ENCODE assay signal across 8 cellular contexts in the genomic region with DNA sequence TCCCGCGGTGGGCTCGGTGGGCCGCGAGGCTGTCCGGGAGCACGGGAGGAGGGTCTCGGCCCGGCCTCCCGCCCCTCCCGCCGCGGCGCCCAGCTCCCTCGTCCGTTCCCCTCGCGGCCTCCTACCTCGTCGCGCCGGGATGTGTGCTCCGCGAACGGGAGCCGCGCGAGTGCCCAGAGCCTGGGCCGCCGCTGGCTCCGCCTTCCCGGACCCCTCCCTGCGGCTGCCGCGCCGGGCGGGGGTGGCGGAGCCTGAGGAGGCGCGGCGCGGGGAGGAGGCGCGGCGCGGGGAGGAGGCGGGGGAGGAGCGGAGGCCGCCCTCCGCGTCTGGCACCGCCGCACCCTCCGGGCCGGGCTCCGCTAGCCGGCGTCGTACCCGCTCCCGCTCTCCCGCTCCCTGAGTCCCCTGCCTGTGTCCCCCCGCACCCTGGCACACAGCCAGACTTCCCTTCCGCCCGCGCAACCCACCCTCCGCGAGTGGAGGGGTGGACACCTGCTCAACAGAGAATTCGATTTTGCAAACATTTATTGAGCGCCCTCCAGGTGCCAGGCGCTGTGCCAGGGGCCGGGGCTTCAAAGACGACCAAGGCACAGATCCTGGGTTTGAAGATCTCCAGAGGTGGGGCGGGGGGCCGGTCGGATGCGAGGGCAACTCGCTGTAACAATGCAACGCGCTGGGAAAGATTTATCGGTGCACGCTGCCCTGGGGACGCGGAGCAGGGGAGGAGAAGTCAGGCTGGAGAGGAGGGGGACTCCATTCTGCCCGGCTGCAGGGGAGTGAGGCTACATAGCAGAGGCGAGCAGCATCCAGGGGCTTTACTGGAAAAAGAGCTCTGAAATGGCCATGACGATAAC. TPM values are rescaled to one million over a fixed set of nuclear protein-coding genes. Genes with fewer than 3 reads are reported as not detected.
DNase-seq lines count a peak whose midpoint lies in the region; ATAC-seq and TF ChIP-seq lines count a peak whose summit lies in the region.

TSS of gene MPP3 (minus strand) at position 171 of the 854 bp plus-strand sequence. CDS start 1,240 bp downstream, outside the sequence.

- DNase-seq in CD14-positive monocyte (ENCODE audit: low spot score), result no peak
- DNase-seq in SHP77 treated with DMSO at 0.1 percent for 48 hours (lab: John Stamatoyannopoulos, UW), result peak; percentile 49
- DNase-seq in adrenal gland, result peak in 6 of 7 donors; percentile 45 to 71 (median 60)
- peak; percentile 84 for DNase-seq in Right ventricle myocardium superior
- no peak for DNase-seq in omental fat pad (ENCODE audit: low spot score)
- DNase-seq in upper lobe of right lung, result peak; percentile 85

- peak within 1 kb of the TSS; percentile 79 to 90 for H3K4me3 Mint-ChIP-seq in CD14-positive monocyte

- TF ChIP-seq CTCF in CD14-positive monocyte (IDR thresholded peaks at IDR 0.05) (no peak), adrenal gland (IDR thresholded peaks at IDR 0.05) (no peak), omental fat pad (IDR thresholded peaks at IDR 0.05) (no peak), upper lobe of right lung (IDR thresholded peaks at IDR 0.05) (no peak)

- intact Hi-C loops in CD14-positive monocyte (cut with micrococcal nuclease), result no loop called here
- intact Hi-C loops in adrenal gland (cut with DNase I), result loop anchor here in 1 of 2 donors (10.0 kb wide), 1 partner anchor 48 kb away; the partner anchor contains the start of gene CFAP97D1
- intact Hi-C loops in Right ventricle myocardium superior (cut with DNase I), result no loop called here
- intact Hi-C loops in upper lobe of right lung (cut with DNase I), result no loop called here

- H3K27ac ChIP-seq in HUES6 (ENCODE audit: low read depth, low read length) (no peak within 1 kb of the TSS), adrenal gland (peak within 1 kb of the TSS in 1 of 5 donors; percentile 59), upper lobe of right lung (peak within 1 kb of the TSS; percentile 60)

- H3K9ac ChIP-seq in HUES6 (ENCODE audit: low read length), result peak within 1 kb of the TSS; percentile 43

- peaks cover 19% of the 10 kb centered on the region for H3K4me1 ChIP-seq in HUES6 (ENCODE audit: control insufficient read depth, insufficient read depth, low read length)
- H3K4me1 ChIP-seq in adrenal gland (replicated peaks in 1 of 2), result peaks cover 13% of the 10 kb centered on the region in 2 donors
- peaks cover 25% of the 10 kb centered on the region for H3K4me1 ChIP-seq in upper lobe of right lung

- peaks cover 17% of the 10 kb centered on the region for H3K4me1 Mint-ChIP-seq in CD14-positive monocyte

- H3K9me3 Mint-ChIP-seq in CD14-positive monocyte, result peaks cover 0 to 1% (median 0%) of the 10 kb centered on the region in 7 donors

- TF ChIP-seq POLR2A in adrenal gland (IDR thresholded peaks at IDR 0.05), result peak in 1 of 2 donors; percentile 45

- H3K27ac Mint-ChIP-seq in CD14-positive monocyte, result peak within 1 kb of the TSS in 2 of 7 donors; percentile 33 to 52

- H3K4me3 ChIP-seq in HUES6 (ENCODE audit: low read depth, low read length), result peak within 1 kb of the TSS; percentile 76
- peak within 1 kb of the TSS in 2 of 4 donors; percentile 49 to 75 for H3K4me3 ChIP-seq in adrenal gland
- peak within 1 kb of the TSS; percentile 64 for H3K4me3 ChIP-seq in upper lobe of right lung

- peaks cover 28 to 32% (median 29%) of the 10 kb centered on the region in 3 donors for H3K27me3 Mint-ChIP-seq in CD14-positive monocyte (ENCODE audit: low read depth in 3 of 3)

- H3K36me3 ChIP-seq in HUES6 (ENCODE audit: control insufficient read depth, insufficient read depth, low read length) (peaks cover 7% of the 10 kb centered on the region; the same call in 1 of the 2 replicates), adrenal gland (replicated peaks in 1 of 2) (no peaks in the 10 kb centered on the region), upper lobe of right lung (no peaks in the 10 kb centered on the region)

- ATAC-seq in Right ventricle myocardium superior (ENCODE audit: poor library complexity) (peak; percentile 86), omental fat pad (ENCODE audit: low FRiP score) (peak; percentile 89), upper lobe of right lung (peak; percentile 93), GM21526 (IDR thresholded peaks at IDR 0.05; ENCODE audit: low FRiP score, unreplicated experiment) (no peak)

- peaks cover 4% of the 10 kb centered on the region in 2 donors for H3K36me3 Mint-ChIP-seq in CD14-positive monocyte

- H3K9me3 ChIP-seq in HUES6 (ENCODE audit: control insufficient read depth, insufficient read depth, low read depth, low read length) (peaks cover 5% of the 10 kb centered on the region; the same call in 1 of the 2 replicates), adrenal gland (replicated peaks in 1 of 3) (no peaks in the 10 kb centered on the region), upper lobe of right lung (no peaks in the 10 kb centered on the region)

- H3K27me3 ChIP-seq in HUES6 (ENCODE audit: control insufficient read depth, insufficient read depth, low read length) (peaks cover 23% of the 10 kb centered on the region), adrenal gland (peaks cover 6% of the 10 kb centered on the region), upper lobe of right lung (no peaks in the 10 kb centered on the region)

- 1 to 5% (median 3%) methylated on average over 6 to 69 of the region's 87 CpGs for WGBS in adrenal gland, 4 donors

RNA-seq across cellular contexts. Expression of gene MPP3, which starts in this region (rescaled TPM):
- not detected for polyA plus RNA-seq in CD14-positive monocyte
- 10 to 100 TPM in 1 of 8 donors, 1 to 10 TPM in 5, under 1 TPM in 2; 0.60 to 10.6 (median 3.3) TPM for total RNA-seq in adrenal gland
- polyA plus RNA-seq in adrenal gland, result 1 to 10 TPM; 2.5 to 7.6 (median 4.6) TPM
- 48.5 TPM for total RNA-seq in Right ventricle myocardium superior
- total RNA-seq in omental fat pad, result 10 to 100 TPM; 13.2 to 27.9 (median 24.0) TPM
- 28.6 TPM for total RNA-seq in upper lobe of right lung

Comparison
In these comparisons a context has a peak if more than half of its experiments do, and no peak if none do; other contexts are left out.
1. DNase-seq: peak in SHP77 treated with DMSO at 0.1 percent for 48 hours (single experiment), adrenal gland (6 of 7), Right ventricle myocardium superior (single experiment) and upper lobe of right lung (single experiment); none in CD14-positive monocyte (single experiment) and omental fat pad (single experiment).